1 cellular context compared by ENCODE assay signal in the genomic region with DNA sequence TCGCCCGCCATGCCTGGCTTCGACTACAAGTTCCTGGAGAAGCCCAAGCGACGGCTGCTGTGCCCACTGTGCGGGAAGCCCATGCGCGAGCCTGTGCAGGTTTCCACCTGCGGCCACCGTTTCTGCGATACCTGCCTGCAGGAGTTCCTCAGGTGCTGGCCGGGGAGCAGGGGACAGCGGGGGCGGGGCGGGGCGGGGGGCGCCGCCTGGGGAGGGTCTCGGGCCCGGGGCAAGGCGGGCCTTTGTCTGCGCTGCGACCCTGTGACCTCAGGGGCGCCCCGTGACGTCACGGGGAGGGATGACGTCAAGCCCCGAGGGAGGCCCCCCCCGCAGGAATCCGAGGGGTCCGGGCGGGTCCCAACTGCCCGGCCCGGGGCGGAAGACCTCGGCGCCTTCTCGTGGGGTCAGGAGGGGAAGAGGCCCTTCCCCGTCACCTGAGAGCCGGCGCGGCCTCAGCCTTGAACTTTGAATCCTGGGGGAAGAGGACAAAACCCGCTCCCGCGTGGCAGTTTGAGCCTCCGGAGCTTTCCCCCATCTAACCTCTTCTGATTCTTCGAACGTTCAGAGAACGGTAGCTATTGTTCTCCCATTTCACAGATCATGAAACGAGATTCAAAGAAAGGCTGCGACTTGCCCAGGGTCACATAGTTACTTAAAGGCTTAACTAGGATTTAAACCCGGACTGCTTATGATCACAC.
TF ChIP-seq lines count a peak whose summit lies in the region.

No MANE protein-coding gene starts in this region.

TF ChIP-seq in GM12878, 131 proteins besides CTCF, POLR2A, EP300 and RAD21:
- 0 out of 2 replicates have a peak, but pooled peaks have one; percentile 21 for TF ChIP-seq ZNF207 (IDR thresholded peaks at IDR 0.05; ENCODE audit: borderline replicate concordance)
- 0 out of 2 replicates have a peak, but pooled peaks have one; percentile 15 for TF ChIP-seq NR2C1 (IDR thresholded peaks at IDR 0.05)
- TF ChIP-seq BACH1 (IDR thresholded peaks at IDR 0.05; ENCODE audit: borderline replicate concordance) = no peak
- TF ChIP-seq CREM (IDR thresholded peaks at IDR 0.05; ENCODE audit: low read depth) = peak; percentile 98
- peak; percentile 44 for TF ChIP-seq MEF2B (IDR thresholded peaks at IDR 0.05; ENCODE audit: partially characterized antibody, poor library complexity, severe bottlenecking)
- TF ChIP-seq NBN (IDR thresholded peaks at IDR 0.05) = peak; percentile 76
- TF ChIP-seq, protein P1, sequence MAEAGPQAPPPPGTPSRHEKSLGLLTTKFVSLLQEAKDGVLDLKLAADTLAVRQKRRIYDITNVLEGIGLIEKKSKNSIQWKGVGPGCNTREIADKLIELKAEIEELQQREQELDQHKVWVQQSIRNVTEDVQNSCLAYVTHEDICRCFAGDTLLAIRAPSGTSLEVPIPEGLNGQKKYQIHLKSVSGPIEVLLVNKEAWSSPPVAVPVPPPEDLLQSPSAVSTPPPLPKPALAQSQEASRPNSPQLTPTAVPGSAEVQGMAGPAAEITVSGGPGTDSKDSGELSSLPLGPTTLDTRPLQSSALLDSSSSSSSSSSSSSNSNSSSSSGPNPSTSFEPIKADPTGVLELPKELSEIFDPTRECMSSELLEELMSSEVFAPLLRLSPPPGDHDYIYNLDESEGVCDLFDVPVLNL (IDR thresholded peaks at IDR 0.05; ENCODE audit: low read depth, low read length) = no peak
- peak; percentile 78 for TF ChIP-seq ATF7 (IDR thresholded peaks at IDR 0.05; ENCODE audit: low read depth)
- TF ChIP-seq, protein P2, sequence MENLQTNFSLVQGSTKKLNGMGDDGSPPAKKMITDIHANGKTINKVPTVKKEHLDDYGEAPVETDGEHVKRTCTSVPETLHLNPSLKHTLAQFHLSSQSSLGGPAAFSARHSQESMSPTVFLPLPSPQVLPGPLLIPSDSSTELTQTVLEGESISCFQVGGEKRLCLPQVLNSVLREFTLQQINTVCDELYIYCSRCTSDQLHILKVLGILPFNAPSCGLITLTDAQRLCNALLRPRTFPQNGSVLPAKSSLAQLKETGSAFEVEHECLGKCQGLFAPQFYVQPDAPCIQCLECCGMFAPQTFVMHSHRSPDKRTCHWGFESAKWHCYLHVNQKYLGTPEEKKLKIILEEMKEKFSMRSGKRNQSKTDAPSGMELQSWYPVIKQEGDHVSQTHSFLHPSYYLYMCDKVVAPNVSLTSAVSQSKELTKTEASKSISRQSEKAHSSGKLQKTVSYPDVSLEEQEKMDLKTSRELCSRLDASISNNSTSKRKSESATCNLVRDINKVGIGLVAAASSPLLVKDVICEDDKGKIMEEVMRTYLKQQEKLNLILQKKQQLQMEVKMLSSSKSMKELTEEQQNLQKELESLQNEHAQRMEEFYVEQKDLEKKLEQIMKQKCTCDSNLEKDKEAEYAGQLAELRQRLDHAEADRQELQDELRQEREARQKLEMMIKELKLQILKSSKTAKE (IDR thresholded peaks at IDR 0.05; ENCODE audit: low read depth, poor library complexity, severe bottlenecking) = no peak
- TF ChIP-seq MYB (IDR thresholded peaks at IDR 0.05; ENCODE audit: borderline replicate concordance, low read depth, low read length) = no peak
- TF ChIP-seq, protein P3, sequence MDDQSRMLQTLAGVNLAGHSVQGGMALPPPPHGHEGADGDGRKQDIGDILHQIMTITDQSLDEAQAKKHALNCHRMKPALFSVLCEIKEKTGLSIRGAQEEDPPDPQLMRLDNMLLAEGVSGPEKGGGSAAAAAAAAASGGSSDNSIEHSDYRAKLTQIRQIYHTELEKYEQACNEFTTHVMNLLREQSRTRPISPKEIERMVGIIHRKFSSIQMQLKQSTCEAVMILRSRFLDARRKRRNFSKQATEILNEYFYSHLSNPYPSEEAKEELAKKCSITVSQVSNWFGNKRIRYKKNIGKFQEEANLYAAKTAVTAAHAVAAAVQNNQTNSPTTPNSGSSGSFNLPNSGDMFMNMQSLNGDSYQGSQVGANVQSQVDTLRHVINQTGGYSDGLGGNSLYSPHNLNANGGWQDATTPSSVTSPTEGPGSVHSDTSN (IDR thresholded peaks at IDR 0.05; ENCODE audit: insufficient replicate concordance, low read depth, low read length) = peak; percentile 11
- 0 out of 2 replicates have a peak, but pooled peaks have one; percentile 11 for TF ChIP-seq LARP7 (IDR thresholded peaks at IDR 0.05)
- TF ChIP-seq, protein P4, sequence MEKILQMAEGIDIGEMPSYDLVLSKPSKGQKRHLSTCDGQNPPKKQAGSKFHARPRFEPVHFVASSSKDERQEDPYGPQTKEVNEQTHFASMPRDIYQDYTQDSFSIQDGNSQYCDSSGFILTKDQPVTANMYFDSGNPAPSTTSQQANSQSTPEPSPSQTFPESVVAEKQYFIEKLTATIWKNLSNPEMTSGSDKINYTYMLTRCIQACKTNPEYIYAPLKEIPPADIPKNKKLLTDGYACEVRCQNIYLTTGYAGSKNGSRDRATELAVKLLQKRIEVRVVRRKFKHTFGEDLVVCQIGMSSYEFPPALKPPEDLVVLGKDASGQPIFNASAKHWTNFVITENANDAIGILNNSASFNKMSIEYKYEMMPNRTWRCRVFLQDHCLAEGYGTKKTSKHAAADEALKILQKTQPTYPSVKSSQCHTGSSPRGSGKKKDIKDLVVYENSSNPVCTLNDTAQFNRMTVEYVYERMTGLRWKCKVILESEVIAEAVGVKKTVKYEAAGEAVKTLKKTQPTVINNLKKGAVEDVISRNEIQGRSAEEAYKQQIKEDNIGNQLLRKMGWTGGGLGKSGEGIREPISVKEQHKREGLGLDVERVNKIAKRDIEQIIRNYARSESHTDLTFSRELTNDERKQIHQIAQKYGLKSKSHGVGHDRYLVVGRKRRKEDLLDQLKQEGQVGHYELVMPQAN (conservative IDR thresholded peaks at IDR 0.05) = no peak
- peak; percentile 89 for TF ChIP-seq NR2F1 (conservative IDR thresholded peaks at IDR 0.05)
- TF ChIP-seq, protein P5, sequence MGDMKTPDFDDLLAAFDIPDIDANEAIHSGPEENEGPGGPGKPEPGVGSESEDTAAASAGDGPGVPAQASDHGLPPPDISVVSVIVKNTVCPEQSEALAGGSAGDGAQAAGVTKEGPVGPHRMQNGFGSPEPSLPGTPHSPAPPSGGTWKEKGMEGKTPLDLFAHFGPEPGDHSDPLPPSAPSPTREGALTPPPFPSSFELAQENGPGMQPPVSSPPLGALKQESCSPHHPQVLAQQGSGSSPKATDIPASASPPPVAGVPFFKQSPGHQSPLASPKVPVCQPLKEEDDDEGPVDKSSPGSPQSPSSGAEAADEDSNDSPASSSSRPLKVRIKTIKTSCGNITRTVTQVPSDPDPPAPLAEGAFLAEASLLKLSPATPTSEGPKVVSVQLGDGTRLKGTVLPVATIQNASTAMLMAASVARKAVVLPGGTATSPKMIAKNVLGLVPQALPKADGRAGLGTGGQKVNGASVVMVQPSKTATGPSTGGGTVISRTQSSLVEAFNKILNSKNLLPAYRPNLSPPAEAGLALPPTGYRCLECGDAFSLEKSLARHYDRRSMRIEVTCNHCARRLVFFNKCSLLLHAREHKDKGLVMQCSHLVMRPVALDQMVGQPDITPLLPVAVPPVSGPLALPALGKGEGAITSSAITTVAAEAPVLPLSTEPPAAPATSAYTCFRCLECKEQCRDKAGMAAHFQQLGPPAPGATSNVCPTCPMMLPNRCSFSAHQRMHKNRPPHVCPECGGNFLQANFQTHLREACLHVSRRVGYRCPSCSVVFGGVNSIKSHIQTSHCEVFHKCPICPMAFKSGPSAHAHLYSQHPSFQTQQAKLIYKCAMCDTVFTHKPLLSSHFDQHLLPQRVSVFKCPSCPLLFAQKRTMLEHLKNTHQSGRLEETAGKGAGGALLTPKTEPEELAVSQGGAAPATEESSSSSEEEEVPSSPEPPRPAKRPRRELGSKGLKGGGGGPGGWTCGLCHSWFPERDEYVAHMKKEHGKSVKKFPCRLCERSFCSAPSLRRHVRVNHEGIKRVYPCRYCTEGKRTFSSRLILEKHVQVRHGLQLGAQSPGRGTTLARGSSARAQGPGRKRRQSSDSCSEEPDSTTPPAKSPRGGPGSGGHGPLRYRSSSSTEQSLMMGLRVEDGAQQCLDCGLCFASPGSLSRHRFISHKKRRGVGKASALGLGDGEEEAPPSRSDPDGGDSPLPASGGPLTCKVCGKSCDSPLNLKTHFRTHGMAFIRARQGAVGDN (IDR thresholded peaks at IDR 0.05) = 0 out of 2 replicates have a peak, but pooled peaks have one; percentile 62
- TF ChIP-seq FOXK2 (IDR thresholded peaks at IDR 0.05) = no peak
- TF ChIP-seq BHLHE40 (IDR thresholded peaks at IDR 0.05; ENCODE audit: borderline replicate concordance in 1 of 2, low read depth in 2 of 2, low read length in 1 of 2) = peak in 1 of 2 experiments; percentile 93; a peak in 1 of 4 replicates
- TF ChIP-seq, protein P6, sequence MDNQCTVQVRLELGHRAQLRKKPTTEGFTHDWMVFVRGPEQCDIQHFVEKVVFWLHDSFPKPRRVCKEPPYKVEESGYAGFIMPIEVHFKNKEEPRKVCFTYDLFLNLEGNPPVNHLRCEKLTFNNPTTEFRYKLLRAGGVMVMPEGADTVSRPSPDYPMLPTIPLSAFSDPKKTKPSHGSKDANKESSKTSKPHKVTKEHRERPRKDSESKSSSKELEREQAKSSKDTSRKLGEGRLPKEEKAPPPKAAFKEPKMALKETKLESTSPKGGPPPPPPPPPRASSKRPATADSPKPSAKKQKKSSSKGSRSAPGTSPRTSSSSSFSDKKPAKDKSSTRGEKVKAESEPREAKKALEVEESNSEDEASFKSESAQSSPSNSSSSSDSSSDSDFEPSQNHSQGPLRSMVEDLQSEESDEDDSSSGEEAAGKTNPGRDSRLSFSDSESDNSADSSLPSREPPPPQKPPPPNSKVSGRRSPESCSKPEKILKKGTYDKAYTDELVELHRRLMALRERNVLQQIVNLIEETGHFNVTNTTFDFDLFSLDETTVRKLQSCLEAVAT (IDR thresholded peaks at IDR 0.05) = peak; percentile 39; the same call in 1 of the 2 replicates
- no peak for TF ChIP-seq SPI1 (IDR thresholded peaks at IDR 0.05; ENCODE audit: borderline replicate concordance, insufficient read depth, low read depth, low read length)
- peak; percentile 4; the same call in 1 of the 2 replicates for TF ChIP-seq TBL1XR1 (IDR thresholded peaks at IDR 0.05; ENCODE audit: low read depth, low read length)
- TF ChIP-seq, protein P7, sequence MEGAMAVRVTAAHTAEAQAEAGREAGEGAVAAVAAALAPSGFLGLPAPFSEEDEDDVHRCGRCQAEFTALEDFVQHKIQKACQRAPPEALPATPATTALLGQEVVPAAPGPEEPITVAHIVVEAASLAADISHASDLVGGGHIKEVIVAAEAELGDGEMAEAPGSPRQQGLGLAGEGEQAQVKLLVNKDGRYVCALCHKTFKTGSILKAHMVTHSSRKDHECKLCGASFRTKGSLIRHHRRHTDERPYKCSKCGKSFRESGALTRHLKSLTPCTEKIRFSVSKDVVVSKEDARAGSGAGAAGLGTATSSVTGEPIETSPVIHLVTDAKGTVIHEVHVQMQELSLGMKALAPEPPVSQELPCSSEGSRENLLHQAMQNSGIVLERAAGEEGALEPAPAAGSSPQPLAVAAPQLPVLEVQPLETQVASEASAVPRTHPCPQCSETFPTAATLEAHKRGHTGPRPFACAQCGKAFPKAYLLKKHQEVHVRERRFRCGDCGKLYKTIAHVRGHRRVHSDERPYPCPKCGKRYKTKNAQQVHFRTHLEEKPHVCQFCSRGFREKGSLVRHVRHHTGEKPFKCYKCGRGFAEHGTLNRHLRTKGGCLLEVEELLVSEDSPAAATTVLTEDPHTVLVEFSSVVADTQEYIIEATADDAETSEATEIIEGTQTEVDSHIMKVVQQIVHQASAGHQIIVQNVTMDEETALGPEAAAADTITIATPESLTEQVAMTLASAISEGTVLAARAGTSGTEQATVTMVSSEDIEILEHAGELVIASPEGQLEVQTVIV (IDR thresholded peaks at IDR 0.05; ENCODE audit: borderline replicate concordance, partially characterized antibody) = no peak
- TF ChIP-seq CBX3 (IDR thresholded peaks at IDR 0.05; ENCODE audit: borderline replicate concordance, low read depth) = no peak
- TF ChIP-seq RAD51 (IDR thresholded peaks at IDR 0.05) = 0 out of 2 replicates have a peak, but pooled peaks have one; percentile 9
TF ChIP-seq in GM12878: peak in this region for 14.
